11 cellular contexts compared by ENCODE assay signal in the genomic region with DNA sequence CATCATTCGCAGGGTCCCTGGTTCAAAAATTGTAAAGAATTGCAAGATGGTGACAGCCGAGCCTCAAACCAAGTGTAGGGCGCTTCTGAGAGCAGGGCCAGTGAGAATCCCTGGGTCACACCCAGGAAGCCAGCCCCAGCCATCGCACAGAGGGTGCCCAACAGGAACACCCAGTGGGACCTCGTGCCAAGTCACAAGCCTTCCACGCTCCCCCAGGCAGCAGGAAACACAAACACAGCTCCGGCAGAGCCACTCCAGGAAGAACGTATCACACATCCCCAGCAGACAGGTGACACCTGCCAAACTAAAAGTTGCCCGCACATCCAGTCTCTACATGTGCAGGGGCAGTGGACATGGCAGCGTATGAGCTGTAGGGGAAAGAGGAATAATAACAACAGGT. TPM values are rescaled to one million over a fixed set of nuclear protein-coding genes. Genes with fewer than 3 reads are reported as not detected.
A peak's percentile ranks its signal among the peaks of the same experiment; 100 is the strongest.
DNase-seq lines count a peak whose midpoint lies in the region; ATAC-seq and TF ChIP-seq lines count a peak whose summit lies in the region.
"Had no signal": no experiment of that assay in that cellular context is flagged by ENCODE, and none has a peak within 500 bp of the region (broad histone marks: within the 10 kb centered on the region; RNA-seq: fewer than 3 reads in every experiment).

No MANE protein-coding gene starts in this region.

- no peaks in the 10 kb centered on the region for H3K9me3 ChIP-seq in breast epithelium
- H3K9me3 ChIP-seq in naive thymus-derived CD4-positive, alpha-beta T cell (ENCODE audit: control insufficient read depth in 2 of 3, low read length in 3 of 3), result no peaks in the 10 kb centered on the region
- no peaks in the 10 kb centered on the region for H3K9me3 ChIP-seq in smooth muscle cell (replicated peaks; ENCODE audit: low read depth)

- peaks cover 26% of the 10 kb centered on the region for H3K27me3 Mint-ChIP-seq in MCF 10A (ENCODE audit: insufficient read depth, unreplicated experiment)
- H3K27me3 Mint-ChIP-seq in effector memory CD8-positive, alpha-beta T cell, result peaks cover 0 to 9% of the 10 kb centered on the region in 2 donors
- H3K27me3 Mint-ChIP-seq in naive thymus-derived CD4-positive, alpha-beta T cell, result peaks cover 0 to 13% (median 0%) of the 10 kb centered on the region in 5 donors

- H4K20me1 ChIP-seq in smooth muscle cell (ENCODE audit: low read depth), result peaks cover 7% of the 10 kb centered on the region

- CTCF ChIA-PET in MCF 10A (lab: Yijun Ruan, JAX), result no interaction called here
- CTCF ChIA-PET in naive thymus-derived CD4-positive, alpha-beta T cell (lab: Charles Lee), result interaction anchor here (8.2 kb wide), 1 partner anchor 20 kb away, joined by 110 read pairs; a partner anchor contains a TSS

- H3K9ac ChIP-seq in smooth muscle cell (ENCODE audit: low read depth), result no peak overlapping the region

- H3K27ac ChIP-seq in breast epithelium (peak overlapping the region; percentile 96 to 97), smooth muscle cell (ENCODE audit: low read depth) (no peak overlapping the region)
- no peak overlapping the region for H3K27ac ChIP-seq in naive thymus-derived CD4-positive, alpha-beta T cell (ENCODE audit: low read depth, low read length)

- H3K27me3 ChIP-seq in breast epithelium, result no peaks in the 10 kb centered on the region
- no peaks in the 10 kb centered on the region for H3K27me3 ChIP-seq in naive thymus-derived CD4-positive, alpha-beta T cell (ENCODE audit: control insufficient read depth in 2 of 2, insufficient read depth in 2 of 2, low read length in 2 of 2)
- H3K27me3 ChIP-seq in smooth muscle cell (ENCODE audit: low read depth), result peaks cover 17% of the 10 kb centered on the region

- no peak for ATAC-seq in effector memory CD8-positive, alpha-beta T cell (replicated peaks)
- ATAC-seq in naive thymus-derived CD4-positive, alpha-beta T cell, result no peak

- H3K4me3 ChIP-seq in breast epithelium (peak overlapping the region in 1 of 3 donors; percentile 10), smooth muscle cell (no peak overlapping the region)
- H3K4me3 ChIP-seq in naive thymus-derived CD4-positive, alpha-beta T cell (ENCODE audit: low read length), result no peak overlapping the region

- peak; percentile 90 to 91 for DNase-seq in breast epithelium (ENCODE audit: low spot score in 2 of 2)
- no peak for DNase-seq in MCF 10A (ENCODE audit: unreplicated experiment)
- DNase-seq in effector memory CD8-positive, alpha-beta T cell, result no peak
- DNase-seq in naive thymus-derived CD4-positive, alpha-beta T cell, result no peak
- DNase-seq in ureter (ENCODE audit: low spot score), result peak; percentile 87
- DNase-seq in NCI-H2107 treated with DMSO at 0.1 percent for 48 hours (lab: John Stamatoyannopoulos, UW; ENCODE audit: unreplicated experiment), result no peak
- no peak for DNase-seq in NCI-H1436 treated with DMSO at 0.1 percent for 48 hours (lab: John Stamatoyannopoulos, UW)
- DNase-seq in smooth muscle cell (lab: John Stamatoyannopoulos, UW; ENCODE audit: unreplicated experiment), result no peak
- DNase-seq: activated T-cell treated with anti-CD3 and anti-CD28 coated beads for 4 hours had no signal

- TF ChIP-seq CTCF in breast epithelium (IDR thresholded peaks at IDR 0.05) (no peak), MCF 10A (IDR thresholded peaks at IDR 0.05; ENCODE audit: unreplicated experiment) (no peak), smooth muscle cell (IDR thresholded peaks at IDR 0.05; ENCODE audit: borderline replicate concordance, insufficient read depth, poor library complexity, severe bottlenecking) (no peak)

- H3K4me3 Mint-ChIP-seq in MCF 10A (ENCODE audit: unreplicated experiment), result no peak overlapping the region
- no peak overlapping the region for H3K4me3 Mint-ChIP-seq in effector memory CD8-positive, alpha-beta T cell
- peak overlapping the region in 8 of 10 donors; percentile 24 to 76 (median 56) for H3K4me3 Mint-ChIP-seq in naive thymus-derived CD4-positive, alpha-beta T cell

- H3K9me3 Mint-ChIP-seq in MCF 10A (ENCODE audit: unreplicated experiment), result no peaks in the 10 kb centered on the region
- H3K9me3 Mint-ChIP-seq in effector memory CD8-positive, alpha-beta T cell, result no peaks in the 10 kb centered on the region
- no peaks in the 10 kb centered on the region for H3K9me3 Mint-ChIP-seq in naive thymus-derived CD4-positive, alpha-beta T cell

- H3K4me1 ChIP-seq in breast epithelium, result peaks cover 20 to 47% of the 10 kb centered on the region in 2 donors
- H3K4me1 ChIP-seq in naive thymus-derived CD4-positive, alpha-beta T cell (ENCODE audit: control insufficient read depth in 2 of 2, insufficient read depth in 2 of 2, low read length in 2 of 2), result peaks cover 4 to 46% of the 10 kb centered on the region in 2 donors
- H3K4me1 ChIP-seq in smooth muscle cell (ENCODE audit: low read depth), result peaks cover 8% of the 10 kb centered on the region

- intact Hi-C loops in breast epithelium (cut with DNase I; ENCODE audit: low total_unique reads), result no loop called here
- intact Hi-C loops in MCF 10A (cut with micrococcal nuclease), result no loop called here
- intact Hi-C loops in naive thymus-derived CD4-positive, alpha-beta T cell (cut with micrococcal nuclease), result no loop called here

- WGBS in smooth muscle cell (ENCODE audit: low lambda C conversion rate), result 91% methylated on average over 10 of the region's 10 CpGs

- H3K4me1 Mint-ChIP-seq in MCF 10A (ENCODE audit: insufficient read depth, unreplicated experiment), result peaks cover 6% of the 10 kb centered on the region
- peaks cover 50 to 53% of the 10 kb centered on the region in 2 donors for H3K4me1 Mint-ChIP-seq in effector memory CD8-positive, alpha-beta T cell (ENCODE audit: low read depth in 2 of 2)
- peaks cover 29 to 85% (median 71%) of the 10 kb centered on the region in 7 donors for H3K4me1 Mint-ChIP-seq in naive thymus-derived CD4-positive, alpha-beta T cell

- no peaks in the 10 kb centered on the region for H3K36me3 Mint-ChIP-seq in MCF 10A (ENCODE audit: insufficient read depth, unreplicated experiment)
- H3K36me3 Mint-ChIP-seq in effector memory CD8-positive, alpha-beta T cell (ENCODE audit: insufficient read depth), result peaks cover 20% of the 10 kb centered on the region
- H3K36me3 Mint-ChIP-seq in naive thymus-derived CD4-positive, alpha-beta T cell, result peaks cover 0 to 13% (median 0%) of the 10 kb centered on the region in 5 donors

- H2AFZ ChIP-seq in smooth muscle cell (ENCODE audit: low read depth), result no peak overlapping the region

- no peaks in the 10 kb centered on the region for H3K79me2 ChIP-seq in smooth muscle cell (ENCODE audit: low read depth)

- peaks cover 11% of the 10 kb centered on the region for H3F3A ChIP-seq in smooth muscle cell (ENCODE audit: low read depth)

- H3K36me3 ChIP-seq in breast epithelium (no peaks in the 10 kb centered on the region), smooth muscle cell (ENCODE audit: low read depth) (no peaks in the 10 kb centered on the region)
- no peaks in the 10 kb centered on the region for H3K36me3 ChIP-seq in naive thymus-derived CD4-positive, alpha-beta T cell (ENCODE audit: control insufficient read depth in 2 of 3, insufficient read depth in 3 of 3, low read length in 3 of 3)

- no peak overlapping the region for H3K27ac Mint-ChIP-seq in MCF 10A (ENCODE audit: low read depth, unreplicated experiment)
- H3K27ac Mint-ChIP-seq in effector memory CD8-positive, alpha-beta T cell, result peak overlapping the region; percentile 76 to 90
- H3K27ac Mint-ChIP-seq in naive thymus-derived CD4-positive, alpha-beta T cell, result peak overlapping the region in 8 of 9 donors; percentile 9 to 94 (median 60)

- no peak for TF ChIP-seq POLR2A in breast epithelium (IDR thresholded peaks at IDR 0.05)

- no peak overlapping the region for H3K4me2 ChIP-seq in smooth muscle cell

- POLR2A ChIA-PET in MCF 10A (lab: Yijun Ruan, JAX), result no interaction called here
- POLR2A ChIA-PET in naive thymus-derived CD4-positive, alpha-beta T cell (lab: Charles Lee), result interaction anchor here (12.3 kb wide), 1 partner anchor 19 kb away, joined by 204 read pairs; a partner anchor contains a TSS

- BruUV-seq in MCF 10A (replicated peaks; lab: Mats Ljungman, UMichigan), result no TSS peak

RNA-seq across cellular contexts. Expression of a gene that starts 20.2 kb away (rescaled TPM):
- 100 to 1,000 TPM; 109 to 151 (median 117) TPM for total RNA-seq in breast epithelium
- total RNA-seq in MCF 10A (2022), result 1.4 and 1.5 TPM in 2 replicates
- 100 to 1,000 TPM in 2 of 5 experiments, 10 to 100 TPM in 3; 60.2 to 115 (median 74.7) TPM for total RNA-seq in naive thymus-derived CD4-positive, alpha-beta T cell
- polyA plus RNA-seq in naive thymus-derived CD4-positive, alpha-beta T cell, result 10 to 100 TPM; 39.9 to 44.9 TPM
- total RNA-seq in ureter, result 237 TPM
- total RNA-seq in smooth muscle cell, result 2.7 and 9.5 TPM in 2 replicates
- 0.89 and 2.8 TPM in 2 replicates for polyA plus RNA-seq in smooth muscle cell

RNA-seq across cellular contexts. Expression of a gene that starts 46.1 kb away (rescaled TPM):
- total RNA-seq in breast epithelium, result not detected
- not detected in 2 replicates for total RNA-seq in MCF 10A (2022)
- not detected for total RNA-seq in naive thymus-derived CD4-positive, alpha-beta T cell
- not detected for polyA plus RNA-seq in naive thymus-derived CD4-positive, alpha-beta T cell
- total RNA-seq in ureter, result not detected
- total RNA-seq in smooth muscle cell, result not detected in 2 replicates
- not detected in 2 replicates for polyA plus RNA-seq in smooth muscle cell
- total RNA-seq: cerebellum, renal cortical epithelial cell had no signal

Comparison
In these comparisons a context has a peak if more than half of its experiments do, and no peak if none do; other contexts are left out.
1. DNase-seq: peak in breast epithelium (2 of 2) and ureter (single experiment); none in MCF 10A (single experiment), effector memory CD8-positive, alpha-beta T cell (0 of 3), naive thymus-derived CD4-positive, alpha-beta T cell (0 of 9), NCI-H2107 treated with DMSO at 0.1 percent for 48 hours (single experiment), NCI-H1436 treated with DMSO at 0.1 percent for 48 hours (single experiment) and smooth muscle cell (single experiment).
2. H3K27ac ChIP-seq: peak in breast epithelium (2 of 2); none in naive thymus-derived CD4-positive, alpha-beta T cell (single experiment) and smooth muscle cell (single experiment).
3. H3K4me3 Mint-ChIP-seq: peak in naive thymus-derived CD4-positive, alpha-beta T cell (8 of 10); none in MCF 10A (single experiment) and effector memory CD8-positive, alpha-beta T cell (0 of 2).